8 cellular contexts compared by ENCODE assay signal in the genomic region with DNA sequence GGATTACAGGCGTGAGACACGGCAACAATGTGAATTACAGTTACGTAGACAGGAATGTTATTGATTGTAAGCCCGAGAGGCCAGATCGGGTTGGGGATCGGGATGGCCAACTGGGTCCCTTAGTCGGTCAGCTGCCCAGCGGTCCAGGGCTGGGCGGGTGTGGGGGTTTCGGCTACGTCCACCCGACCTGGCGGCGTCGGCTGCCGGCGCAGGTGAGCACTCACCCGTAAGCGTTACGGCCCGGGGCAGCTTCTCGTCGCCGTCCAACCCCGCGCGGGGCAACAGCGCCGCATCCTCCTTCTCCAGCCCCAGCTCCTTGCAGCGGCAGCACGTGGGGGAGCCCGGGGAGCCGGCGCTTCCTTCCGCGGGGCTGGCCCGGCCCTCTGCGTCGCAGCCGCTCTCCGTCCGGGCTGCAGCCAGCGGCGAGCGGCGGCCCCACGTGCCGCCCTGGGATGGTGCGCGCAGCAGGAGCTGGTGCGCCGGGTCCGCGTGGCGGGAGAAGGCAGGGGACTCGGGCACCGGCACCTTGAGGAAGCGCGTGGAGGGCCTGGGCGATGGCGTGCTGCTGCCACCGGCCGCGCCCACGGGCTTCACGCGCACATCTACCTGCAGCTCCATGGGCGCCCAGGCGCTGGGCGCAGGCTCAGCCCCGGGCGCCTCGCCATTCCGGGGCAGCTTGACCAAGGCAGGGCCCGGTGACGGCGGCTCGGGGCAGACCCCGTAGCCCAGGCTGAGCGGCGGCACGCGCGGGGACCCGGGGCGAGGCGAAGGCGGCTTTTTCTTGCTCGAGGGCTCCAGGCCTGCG. TPM values are rescaled to one million over a fixed set of nuclear protein-coding genes. Genes with fewer than 3 reads are reported as not detected.
DNase-seq lines count a peak whose midpoint lies in the region; TF ChIP-seq lines count a peak whose summit lies in the region.

No MANE protein-coding gene starts in this region.

- TF ChIP-seq CTCF in GM06990 (IDR thresholded peaks at IDR 0.05; ENCODE audit: insufficient read depth, low read length, poor library complexity, severe bottlenecking) (no peak), HEK293 (tag by site-specific recombination; IDR thresholded peaks at IDR 0.05) (no peak), esophagus squamous epithelium (IDR thresholded peaks at IDR 0.05) (no peak), osteoblast (IDR thresholded peaks at IDR 0.05; ENCODE audit: extremely low read depth, low read depth, low read length) (no peak)

- POLR2A ChIA-PET in HEK293 (lab: Yijun Ruan, JAX) = interaction anchor here (0.5 to 1.4 kb wide), 3 partner anchors 47 to 139 kb away, joined by 3 to 5 read pairs (median 4); partner anchors contain the start of gene LUC7L2

- in situ Hi-C loops in G401 (cut with HindIII; ENCODE audit: low sequenced_read_pairs) = no loop called here

- DNase-seq in GM06990 (ENCODE audit: extremely low read depth, insufficient read length) (peak; percentile 44), SW480 (ENCODE audit: low spot score) (peak; percentile 32), esophagus squamous epithelium (lab: John Stamatoyannopoulos, UW) (no peak), osteoblast (ENCODE audit: insufficient read length, low spot score, missing footprints) (peak; percentile 89), DMS153 treated with DMSO at 0.1 percent for 48 hours (lab: John Stamatoyannopoulos, UW; ENCODE audit: unreplicated experiment) (no peak), NCI-H524 treated with DMSO at 0.1 percent for 48 hours (lab: John Stamatoyannopoulos, UW) (no peak), G401 (ENCODE audit: low spot score) (no peak)

- H3K4me1 ChIP-seq in HEK293 (ENCODE audit: control insufficient read depth, insufficient read depth, low read length) (no peaks in the 10 kb centered on the region), esophagus squamous epithelium (peaks cover 18 to 57% (median 20%) of the 10 kb centered on the region in 3 donors), osteoblast (ENCODE audit: insufficient read depth, low read length) (no peaks in the 10 kb centered on the region)

- H3K4me3 ChIP-seq in GM06990 (replicated peaks; ENCODE audit: low read depth, low read length) (peak overlapping the region; percentile 48), HEK293 (ENCODE audit: low read depth, low read length) (peak overlapping the region; percentile 38), esophagus squamous epithelium (peak overlapping the region; percentile 48 to 70 (median 54)), osteoblast (ENCODE audit: insufficient read depth, low read length) (peak overlapping the region; percentile 19)

- 6 to 17% methylated on average over 1 to 7 of the region's 90 CpGs for WGBS in esophagus squamous epithelium, 2 donors

- H3K9me3 ChIP-seq in HEK293 (ENCODE audit: control insufficient read depth, insufficient read depth, low read depth, low read length) (no peaks in the 10 kb centered on the region), esophagus squamous epithelium (no peaks in the 10 kb centered on the region), osteoblast (ENCODE audit: low read depth, low read length) (no peaks in the 10 kb centered on the region)

- H3K27me3 ChIP-seq in GM06990 (replicated peaks; ENCODE audit: control insufficient read depth, insufficient read depth, low read length) (no peaks in the 10 kb centered on the region; the same call in 1 of the 2 replicates), esophagus squamous epithelium (peaks cover 0 to 65% (median 0%) of the 10 kb centered on the region in 4 donors), osteoblast (ENCODE audit: insufficient read depth, low read length) (peaks cover 44% of the 10 kb centered on the region)

- no peaks in the 10 kb centered on the region for H3K36me3 ChIP-seq in GM06990 (ENCODE audit: control insufficient read depth, insufficient read depth, low read length)
- H3K36me3 ChIP-seq in HEK293 (ENCODE audit: control insufficient read depth in 2 of 2, insufficient read depth in 1 of 2, low read length in 2 of 2) = no peaks in the 10 kb centered on the region
- no peaks in the 10 kb centered on the region for H3K36me3 ChIP-seq in esophagus squamous epithelium
- H3K36me3 ChIP-seq in osteoblast (ENCODE audit: insufficient read depth, low read length) = no peaks in the 10 kb centered on the region

- no peak overlapping the region for H2AFZ ChIP-seq in osteoblast (ENCODE audit: low read length)

- intact Hi-C loops in esophagus squamous epithelium (cut with DNase I) = no loop called here

- no peak overlapping the region; the same call in 1 of the 2 replicates for H3K27ac ChIP-seq in HEK293 (ENCODE audit: extremely low read depth, low read depth, low read length)
- peak overlapping the region in 3 of 4 donors; percentile 65 to 83 (median 81) for H3K27ac ChIP-seq in esophagus squamous epithelium
- no peak overlapping the region for H3K27ac ChIP-seq in osteoblast (ENCODE audit: low read depth, low read length)

- no peaks in the 10 kb centered on the region for H4K20me1 ChIP-seq in osteoblast (ENCODE audit: insufficient read depth, low read length)

- TF ChIP-seq POLR2A in esophagus squamous epithelium (IDR thresholded peaks at IDR 0.05) = no peak

- peak overlapping the region; percentile 45 for H3K4me2 ChIP-seq in osteoblast (ENCODE audit: insufficient read depth, low read length)

- CTCF ChIA-PET in HEK293 (lab: Yijun Ruan, JAX) = interaction anchor here (1.3 to 3.9 kb wide), 2 partner anchors 10 to 17 kb away, joined by 11 to 15 read pairs; no protein-coding TSS in a partner anchor

- H3K79me2 ChIP-seq in osteoblast (ENCODE audit: insufficient read depth, low read length) = no peaks in the 10 kb centered on the region

TF ChIP-seq in HEK293, 187 proteins besides CTCF, POLR2A, EP300 and RAD21:
- TF ChIP-seq GLIS1 (tag by site-specific recombination; IDR thresholded peaks at IDR 0.05) (no peak), SP2 (tag by site-specific recombination; IDR thresholded peaks at IDR 0.05) (no peak), YY2 (tag by site-specific recombination; IDR thresholded peaks at IDR 0.05) (no peak), ZNF658 (tag by site-specific recombination; IDR thresholded peaks at IDR 0.05) (no peak), ZNF596 (tag by site-specific recombination; IDR thresholded peaks at IDR 0.05) (no peak), ZNF571 (tag by site-specific recombination; IDR thresholded peaks at IDR 0.05) (no peak), ZNF548 (tag by site-specific recombination; IDR thresholded peaks at IDR 0.05) (no peak), ZNF837 (tag by site-specific recombination; IDR thresholded peaks at IDR 0.05) (no peak), ZSCAN16 (tag by site-specific recombination; IDR thresholded peaks at IDR 0.05) (no peak), ZSCAN23 (tag by site-specific recombination; IDR thresholded peaks at IDR 0.05) (no peak), ZNF2 (tag by site-specific recombination; IDR thresholded peaks at IDR 0.05) (no peak), ZNF350 (tag by site-specific recombination; IDR thresholded peaks at IDR 0.05) (no peak), ZNF174 (tag by site-specific recombination; IDR thresholded peaks at IDR 0.05) (no peak), ZNF146 (tag by site-specific recombination; IDR thresholded peaks at IDR 0.05) (no peak), ZNF629 (tag by site-specific recombination; IDR thresholded peaks at IDR 0.05) (no peak)
- TF ChIP-seq, protein P1, sequence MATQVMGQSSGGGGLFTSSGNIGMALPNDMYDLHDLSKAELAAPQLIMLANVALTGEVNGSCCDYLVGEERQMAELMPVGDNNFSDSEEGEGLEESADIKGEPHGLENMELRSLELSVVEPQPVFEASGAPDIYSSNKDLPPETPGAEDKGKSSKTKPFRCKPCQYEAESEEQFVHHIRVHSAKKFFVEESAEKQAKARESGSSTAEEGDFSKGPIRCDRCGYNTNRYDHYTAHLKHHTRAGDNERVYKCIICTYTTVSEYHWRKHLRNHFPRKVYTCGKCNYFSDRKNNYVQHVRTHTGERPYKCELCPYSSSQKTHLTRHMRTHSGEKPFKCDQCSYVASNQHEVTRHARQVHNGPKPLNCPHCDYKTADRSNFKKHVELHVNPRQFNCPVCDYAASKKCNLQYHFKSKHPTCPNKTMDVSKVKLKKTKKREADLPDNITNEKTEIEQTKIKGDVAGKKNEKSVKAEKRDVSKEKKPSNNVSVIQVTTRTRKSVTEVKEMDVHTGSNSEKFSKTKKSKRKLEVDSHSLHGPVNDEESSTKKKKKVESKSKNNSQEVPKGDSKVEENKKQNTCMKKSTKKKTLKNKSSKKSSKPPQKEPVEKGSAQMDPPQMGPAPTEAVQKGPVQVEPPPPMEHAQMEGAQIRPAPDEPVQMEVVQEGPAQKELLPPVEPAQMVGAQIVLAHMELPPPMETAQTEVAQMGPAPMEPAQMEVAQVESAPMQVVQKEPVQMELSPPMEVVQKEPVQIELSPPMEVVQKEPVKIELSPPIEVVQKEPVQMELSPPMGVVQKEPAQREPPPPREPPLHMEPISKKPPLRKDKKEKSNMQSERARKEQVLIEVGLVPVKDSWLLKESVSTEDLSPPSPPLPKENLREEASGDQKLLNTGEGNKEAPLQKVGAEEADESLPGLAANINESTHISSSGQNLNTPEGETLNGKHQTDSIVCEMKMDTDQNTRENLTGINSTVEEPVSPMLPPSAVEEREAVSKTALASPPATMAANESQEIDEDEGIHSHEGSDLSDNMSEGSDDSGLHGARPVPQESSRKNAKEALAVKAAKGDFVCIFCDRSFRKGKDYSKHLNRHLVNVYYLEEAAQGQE (tag by site-specific recombination; IDR thresholded peaks at IDR 0.05) = no peak
- TF ChIP-seq, protein P2, sequence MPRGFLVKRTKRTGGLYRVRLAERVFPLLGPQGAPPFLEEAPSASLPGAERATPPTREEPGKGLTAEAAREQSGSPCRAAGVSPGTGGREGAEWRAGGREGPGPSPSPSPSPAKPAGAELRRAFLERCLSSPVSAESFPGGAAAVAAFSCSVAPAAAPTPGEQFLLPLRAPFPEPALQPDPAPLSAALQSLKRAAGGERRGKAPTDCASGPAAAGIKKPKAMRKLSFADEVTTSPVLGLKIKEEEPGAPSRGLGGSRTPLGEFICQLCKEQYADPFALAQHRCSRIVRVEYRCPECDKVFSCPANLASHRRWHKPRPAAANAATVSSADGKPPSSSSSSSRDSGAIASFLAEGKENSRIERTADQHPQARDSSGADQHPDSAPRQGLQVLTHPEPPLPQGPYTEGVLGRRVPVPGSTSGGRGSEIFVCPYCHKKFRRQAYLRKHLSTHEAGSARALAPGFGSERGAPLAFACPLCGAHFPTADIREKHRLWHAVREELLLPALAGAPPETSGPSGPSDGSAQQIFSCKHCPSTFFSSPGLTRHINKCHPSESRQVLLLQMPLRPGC (tag by site-specific recombination; IDR thresholded peaks at IDR 0.05) = no peak

RNA-seq across cellular contexts. Expression of gene KLRG2, which starts 0.6 kb away (rescaled TPM):
- total RNA-seq in esophagus squamous epithelium (10 to 100 TPM in 2 of 4 donors, 1 to 10 TPM in 2; 6.2 to 21.8 (median 9.7) TPM), osteoblast (not detected in 2 replicates)
- total RNA-seq in G401 (2014; rRNA removed; shearing (Covaris generic)) = 0.06 TPM in 1 of 2 replicates, not detected in the other

RNA-seq across cellular contexts. Expression of gene CLEC2L, which starts 40.6 kb away (rescaled TPM):
- total RNA-seq in esophagus squamous epithelium (not detected), osteoblast (not detected in 2 replicates)
- total RNA-seq in G401 (2014; rRNA removed; shearing (Covaris generic)) = 1.4 and 23.0 TPM in 2 replicates

Comparison
In these comparisons a context has a peak if more than half of its experiments do, and no peak if none do; other contexts are left out.
1. DNase-seq: peak in GM06990 (single experiment), SW480 (single experiment) and osteoblast (single experiment); none in esophagus squamous epithelium (single experiment), DMS153 treated with DMSO at 0.1 percent for 48 hours (single experiment), NCI-H524 treated with DMSO at 0.1 percent for 48 hours (single experiment) and G401 (single experiment).
2. H3K27ac ChIP-seq: peak in esophagus squamous epithelium (3 of 4); none in HEK293 (single experiment) and osteoblast (single experiment).
3. Peak in every context shown above with its lines, with median percentiles within 50 percentile points of each other: H3K4me3 ChIP-seq.